Comparison of ENCODE assay signal across 10 cellular contexts in the genomic region with DNA sequence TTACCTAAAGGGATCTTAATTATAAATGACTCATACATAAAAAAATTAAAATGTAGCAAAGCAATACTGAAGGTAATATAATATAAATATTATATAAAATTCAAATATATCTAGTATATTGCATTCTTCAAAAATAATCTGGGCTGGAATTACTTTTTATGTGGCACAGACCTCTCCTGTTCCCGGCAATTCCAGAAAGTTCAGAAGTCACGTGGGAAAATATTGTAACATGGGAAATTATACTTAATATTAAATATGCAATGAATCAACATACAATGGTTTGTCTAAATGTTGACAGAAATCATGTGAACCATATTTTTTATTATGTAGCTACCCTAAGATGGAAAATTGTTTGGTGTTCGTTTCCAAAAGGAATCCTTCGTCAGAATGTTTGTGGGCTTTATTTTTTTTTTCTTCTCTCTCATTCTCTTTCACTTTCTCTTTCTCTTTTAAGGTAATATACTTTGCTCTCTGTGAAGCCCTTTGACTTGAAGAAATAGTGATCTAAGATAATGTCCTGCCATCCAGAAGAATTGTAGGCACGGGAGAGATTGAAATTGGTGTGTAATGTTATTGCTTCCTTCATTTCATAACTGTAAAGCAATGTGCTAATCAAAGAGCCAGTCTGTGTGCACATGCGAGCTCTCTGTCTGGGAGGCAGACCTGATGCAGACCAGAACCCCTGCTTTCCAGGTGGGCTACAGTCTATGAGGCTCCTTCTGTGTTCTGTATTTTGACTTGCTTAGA.
DNase-seq lines count a peak whose midpoint lies in the region; ATAC-seq and TF ChIP-seq lines count a peak whose summit lies in the region.
"Had no signal": no experiment of that assay in that cellular context is flagged by ENCODE, and none has a peak within 500 bp of the region (broad histone marks: within the 10 kb centered on the region; RNA-seq: fewer than 3 reads in every experiment).

No MANE protein-coding gene starts in this region.

- H3K4me1 ChIP-seq in colonic mucosa (no peaks in the 10 kb centered on the region), prostate gland (replicated peaks) (no peaks in the 10 kb centered on the region), body of pancreas (no peaks in the 10 kb centered on the region)
- H3K4me1 ChIP-seq: foreskin keratinocyte had no signal

- ATAC-seq in body of pancreas: no peak
- ATAC-seq: foreskin keratinocyte had no signal

- H3K36me3 ChIP-seq in colonic mucosa (no peaks in the 10 kb centered on the region), prostate gland (no peaks in the 10 kb centered on the region), body of pancreas (replicated peaks in 1 of 2; ENCODE audit: insufficient read depth in 1 of 2, low read depth in 2 of 2) (no peaks in the 10 kb centered on the region)

- H3K9me3 ChIP-seq in colonic mucosa: no peaks in the 10 kb centered on the region
- no peaks in the 10 kb centered on the region for H3K9me3 ChIP-seq in prostate gland
- no peaks in the 10 kb centered on the region for H3K9me3 ChIP-seq in body of pancreas

- H3K27ac ChIP-seq in colonic mucosa (no peak overlapping the region), prostate gland (peak overlapping the region in 1 of 2 donors; percentile 2), body of pancreas (no peak overlapping the region)
- H3K27ac ChIP-seq: foreskin keratinocyte, SK-N-MC had no signal

- 42% methylated on average over 6 of the region's 6 CpGs for WGBS in prostate gland
- WGBS in body of pancreas, 2 donors: 40 to 41% methylated on average over 6 of the region's 6 CpGs

- H3K4me3 ChIP-seq in GM08714 (ENCODE audit: low read length) (peak overlapping the region; percentile 25; the same call in 1 of the 2 replicates), colonic mucosa (peak overlapping the region; percentile 10), prostate gland (peak overlapping the region; percentile 4 to 10), body of pancreas (no peak overlapping the region)
- H3K4me3 ChIP-seq: SK-N-MC had no signal

- DNase-seq in LHCN-M2 (ENCODE audit: low read depth): peak; percentile 9
- no peak for DNase-seq in colonic mucosa
- no peak for DNase-seq in prostate gland (ENCODE audit: low spot score)
- DNase-seq in SHP77 (lab: John Stamatoyannopoulos, UW): no peak
- DNase-seq in SHP77 treated with DMSO at 0.1 percent for 48 hours (lab: John Stamatoyannopoulos, UW): no peak
- no peak for DNase-seq in body of pancreas
- DNase-seq in NCI-H1092 (lab: John Stamatoyannopoulos, UW): no peak
- DNase-seq: foreskin keratinocyte had no signal

- intact Hi-C loops in colonic mucosa (cut with DNase I) (no loop called here), prostate gland (cut with DNase I) (loop anchor here (5.0 kb wide), 1 partner anchor 533 kb away; no protein-coding TSS in a partner anchor), body of pancreas (cut with DNase I) (no loop called here)

- H3K27me3 ChIP-seq in colonic mucosa (no peaks in the 10 kb centered on the region), prostate gland (replicated peaks; ENCODE audit: insufficient read depth) (no peaks in the 10 kb centered on the region), body of pancreas (no peaks in the 10 kb centered on the region)
- H3K27me3 ChIP-seq: foreskin keratinocyte had no signal

- TF ChIP-seq POLR2A in prostate gland (IDR thresholded peaks at IDR 0.05): no peak
- TF ChIP-seq POLR2A in body of pancreas (IDR thresholded peaks at IDR 0.05): no peak

- peak overlapping the region in 1 of 2 donors; percentile 13 for H3K9ac ChIP-seq in colonic mucosa (ENCODE audit: low read depth in 2 of 2, low read length in 2 of 2)

- TF ChIP-seq CTCF in colonic mucosa (IDR thresholded peaks at IDR 0.05) (no peak), prostate gland (IDR thresholded peaks at IDR 0.05) (no peak), body of pancreas (IDR thresholded peaks at IDR 0.05) (no peak)

Comparison
In these comparisons a context has a peak if more than half of its experiments do, and no peak if none do; other contexts are left out.
1. H3K4me3 ChIP-seq: peak in GM08714 (single experiment), colonic mucosa (single experiment) and prostate gland (2 of 2); none in body of pancreas (0 of 2).